8 cellular contexts compared by ENCODE assay signal in the genomic region with DNA sequence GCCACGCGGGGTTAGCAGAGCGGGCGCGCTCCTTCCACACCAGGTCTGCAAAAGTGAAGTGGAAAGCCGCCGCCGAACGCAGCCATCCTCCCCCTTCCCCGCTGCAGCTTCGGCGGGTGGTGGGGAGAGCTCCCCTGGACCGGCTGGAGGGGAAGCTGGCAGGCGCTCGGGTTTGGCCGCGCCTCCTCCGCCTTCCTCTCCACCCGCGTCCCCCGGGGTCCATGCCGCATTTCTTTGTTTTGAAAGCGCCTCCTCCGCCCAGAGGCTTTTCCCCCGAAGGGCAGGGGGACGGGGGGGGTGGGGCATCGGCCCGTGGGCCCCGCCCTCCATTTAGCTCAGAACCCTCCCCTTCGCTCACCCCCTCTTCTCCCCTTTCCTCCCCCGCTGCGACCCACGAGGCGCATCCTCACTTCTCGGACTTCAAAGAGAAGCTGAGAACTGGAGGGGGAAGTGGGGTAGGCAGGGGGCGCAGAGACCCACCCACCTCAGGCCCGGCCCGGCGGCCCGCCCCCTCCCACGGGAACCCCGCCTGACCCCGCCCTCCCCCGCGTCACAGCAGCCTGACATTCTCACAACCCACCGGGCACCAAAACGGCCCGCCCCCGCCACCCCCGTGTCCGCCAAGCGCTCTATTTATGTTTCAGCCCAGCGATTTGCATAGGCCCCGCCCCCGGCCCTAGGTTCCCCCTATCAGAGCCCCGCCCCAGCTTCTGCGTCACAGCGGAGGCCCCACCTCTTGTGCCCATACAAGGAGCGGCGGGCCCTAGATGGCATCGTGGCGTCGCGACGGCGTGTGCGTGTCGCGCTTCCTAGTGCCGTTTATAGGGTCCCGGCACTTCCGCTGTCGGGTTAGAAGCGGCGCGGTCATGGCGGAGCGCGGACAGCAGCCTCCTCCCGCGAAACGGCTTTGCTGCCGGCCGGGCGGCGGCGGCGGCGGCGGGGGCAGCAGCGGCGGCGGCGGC. TPM values are rescaled to one million over a fixed set of nuclear protein-coding genes. Genes with fewer than 3 reads are reported as not detected.
A peak's percentile ranks its signal among the peaks of the same experiment; 100 is the strongest.
DNase-seq lines count a peak whose midpoint lies in the region; ATAC-seq and TF ChIP-seq lines count a peak whose summit lies in the region.

Gene ZSWIM6, plus strand, starts transcription at position 852 of the 962 bp plus-strand sequence. Its CDS starts 15 bp downstream, at position 867.

- CTCF ChIA-PET in activated CD4-positive, alpha-beta T cell treated with anti-CD3 and anti-CD28 coated beads for 36 hours (lab: Charles Lee), result interaction anchor here (0.5 to 2.0 kb wide), 7 partner anchors 8 to 373 kb away, joined by 3 to 7 read pairs (median 3); no protein-coding TSS in a partner anchor

- H3K4me1 Mint-ChIP-seq in activated CD4-positive, alpha-beta T cell treated with anti-CD3 and anti-CD28 coated beads for 36 hours, result peaks cover 41% of the 10 kb centered on the region

- H3K9me3 Mint-ChIP-seq in activated CD4-positive, alpha-beta T cell treated with anti-CD3 and anti-CD28 coated beads for 36 hours (ENCODE audit: low read depth), result no peaks in the 10 kb centered on the region

- intact Hi-C loops in activated CD4-positive, alpha-beta T cell treated with anti-CD3 and anti-CD28 coated beads for 36 hours (cut with DNase I, micrococcal nuclease), result loop anchor here (1.0 to 10.0 kb wide), 14 partner anchors 25 to 1081 kb away; partner anchors contain the start of genes ERCC8 (in 2 of the 2), KIF2A (in 2 of the 2), NDUFAF2 (in 2 of the 2) and DEPDC1B (in 1 of the 2)

- H3K27me3 Mint-ChIP-seq in activated CD4-positive, alpha-beta T cell treated with anti-CD3 and anti-CD28 coated beads for 36 hours, result peaks cover 25% of the 10 kb centered on the region

- H3K4me3 Mint-ChIP-seq in activated CD4-positive, alpha-beta T cell treated with anti-CD3 and anti-CD28 coated beads for 36 hours, result peak within 1 kb of the TSS; percentile 79

- H3K27ac Mint-ChIP-seq in activated CD4-positive, alpha-beta T cell treated with anti-CD3 and anti-CD28 coated beads for 36 hours, result peak within 1 kb of the TSS; percentile 84

- peak; percentile 65 for ATAC-seq in GM19043 (IDR thresholded peaks at IDR 0.05; ENCODE audit: low read depth, unreplicated experiment)
- peak; percentile 81 for ATAC-seq in HG03354 (IDR thresholded peaks at IDR 0.05; ENCODE audit: poor library complexity, severe bottlenecking, unreplicated experiment)
- ATAC-seq in activated CD4-positive, alpha-beta T cell treated with anti-CD3 and anti-CD28 coated beads for 36 hours, result peak; percentile 90

- DNase-seq in AG09319 (ENCODE audit: extremely low read depth, low read depth) (peak; percentile 99), NCI-H510A (lab: John Stamatoyannopoulos, UW) (peak; percentile 83), choroid plexus epithelial cell (ENCODE audit: low read depth) (peak; percentile 100), kidney glomerular epithelial cell (lab: John Stamatoyannopoulos, UW) (peak; percentile 96)
- DNase-seq in activated CD4-positive, alpha-beta T cell treated with anti-CD3 and anti-CD28 coated beads for 36 hours, result peak; percentile 99
- peak; percentile 96 for DNase-seq in stimulated activated CD4-positive, alpha-beta T cell treated with anti-CD3 and anti-CD28 coated beads, Interleukin-15, amount 100 ng/mL, for 48 hours (ENCODE audit: low read depth in 2 of 2)

- POLR2A ChIA-PET in activated CD4-positive, alpha-beta T cell treated with anti-CD3 and anti-CD28 coated beads for 36 hours (lab: Charles Lee), result interaction anchor here (1.2 to 1.8 kb wide), 3 partner anchors 25 to 632 kb away, joined by 3 to 7 read pairs (median 6); partner anchors contain the start of gene DEPDC1B

- peaks cover 4% of the 10 kb centered on the region for H3K36me3 Mint-ChIP-seq in activated CD4-positive, alpha-beta T cell treated with anti-CD3 and anti-CD28 coated beads for 36 hours (ENCODE audit: low read depth)

- TF ChIP-seq CTCF in AG09319 (IDR thresholded peaks at IDR 0.05; ENCODE audit: low read depth, low read length) (no peak), choroid plexus epithelial cell (conservative IDR thresholded peaks at IDR 0.05; ENCODE audit: low read depth, low read length) (no peak)

- peak within 1 kb of the TSS; percentile 90 for H3K4me3 ChIP-seq in choroid plexus epithelial cell (ENCODE audit: low read depth, low read length)

RNA-seq across cellular contexts. Expression of gene ZSWIM6, which starts in this region (rescaled TPM):
- total RNA-seq in activated CD4-positive, alpha-beta T cell treated with anti-CD3 and anti-CD28 coated beads for 36 hours, result 1 to 10 TPM; 4.5 to 5.7 TPM

Comparison
In these comparisons a context has a peak if more than half of its experiments do, and no peak if none do; other contexts are left out.
1. Peak in every context shown above with its lines: DNase-seq, ATAC-seq and H3K4me3 ChIP-seq.